ENCODE assay signal across 16 cellular contexts in genomic region chr12:45547132-45547531, GRCh38.
"Had no signal": no experiment of that assay in that cellular context is flagged by ENCODE, and none has a peak within 500 bp of the region (broad histone marks: within the 10 kb centered on the region; RNA-seq: fewer than 3 reads in every experiment).

No MANE protein-coding gene starts in this region.

- H3K4me2 ChIP-seq: KMS-11 had no signal

- H3K36me3 ChIP-seq: SJSA1 had no signal

- H3K9ac ChIP-seq: KMS-11 had no signal

- H3K4me3 ChIP-seq: SJSA1, SK-N-MC had no signal

- ATAC-seq: HepG2 had no signal

- H3K27ac ChIP-seq: KMS-11, SJSA1, SK-N-MC had no signal

- H3K4me1 ChIP-seq: SJSA1 had no signal

- DNase-seq: NCI-H1436, NCI-H187, NCI-H2029, NCI-H2081 treated with DMSO at 0.1 percent for 48 hours, NCI-H2171 treated with DMSO at 0.1 percent for 48 hours, NCI-H2227 treated with DMSO at 0.1 percent for 48 hours, NCI-H446, NCI-H510A, NCI-H774, Right ventricle myocardium superior, SIG-M5 had no signal

- H3K9me3 ChIP-seq: SJSA1 had no signal

- FAIRE-seq: HepG2, RCC 7860 had no signal
